8 cellular contexts compared by ENCODE assay signal in the genomic region with DNA sequence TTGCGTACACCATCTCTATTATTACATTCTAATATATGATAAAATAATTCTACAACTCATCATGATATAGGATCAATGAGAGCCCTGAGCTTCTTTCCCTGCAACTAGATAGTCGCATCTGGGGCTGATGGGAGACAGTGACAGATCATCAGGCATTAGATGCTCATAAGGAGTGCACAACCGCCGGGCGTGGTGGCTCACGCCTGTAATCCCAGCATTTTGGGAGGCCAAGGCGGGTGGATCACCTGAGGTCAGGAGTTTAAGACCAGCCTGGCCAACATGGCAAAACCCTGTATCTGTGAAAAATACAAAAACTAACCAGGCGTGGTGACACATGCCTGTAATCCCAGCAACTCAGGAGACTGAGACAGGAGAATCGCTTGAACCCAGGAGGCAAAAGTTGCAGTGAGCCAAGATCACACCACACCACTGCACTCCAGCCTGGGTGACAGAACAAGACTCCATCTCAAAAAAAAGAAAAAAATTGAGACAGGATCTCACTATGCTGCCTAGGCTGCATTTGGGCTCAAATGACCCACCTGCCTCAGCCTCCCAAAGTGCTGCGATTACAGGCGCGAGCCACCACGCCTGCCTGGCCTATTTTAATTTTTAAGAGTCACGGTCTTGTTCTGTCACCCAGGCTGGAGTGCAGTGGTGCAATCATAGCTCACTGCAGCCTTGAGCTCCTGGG. TPM values are rescaled to one million over a fixed set of nuclear protein-coding genes. Genes with fewer than 3 reads are reported as not detected.
A peak's percentile ranks its signal among the peaks of the same experiment; 100 is the strongest.
DNase-seq lines count a peak whose midpoint lies in the region; ATAC-seq and TF ChIP-seq lines count a peak whose summit lies in the region.
"Not testable (repeated sequence)": the region's sequence is repeated elsewhere in the genome, so short reads cannot be mapped to it uniquely, and the experiment has no call there.

No MANE protein-coding gene starts in this region.

- H3K27me3 ChIP-seq in DND-41 (ENCODE audit: insufficient read depth, low read length, poor library complexity); thoracic aorta (replicated peaks; ENCODE audit: insufficient read depth): not testable (repeated sequence)

- not testable (repeated sequence) for TF ChIP-seq CTCF in DND-41 (IDR thresholded peaks at IDR 0.05; ENCODE audit: borderline replicate concordance, extremely low read depth, low read length, poor library complexity, severe bottlenecking); brain (conservative IDR thresholded peaks at IDR 0.05); nephron (IDR thresholded peaks at IDR 0.05; ENCODE audit: unreplicated experiment in 3 of 3); thoracic aorta (IDR thresholded peaks at IDR 0.05)

- not testable (repeated sequence) for H2AFZ ChIP-seq in DND-41 (ENCODE audit: low read depth, low read length)

- H3K4me1 Mint-ChIP-seq in brain: peaks cover 41% of the 10 kb centered on the region
- peaks cover 20% of the 10 kb centered on the region for H3K4me1 Mint-ChIP-seq in nephron

- H3K4me2 ChIP-seq in DND-41 (ENCODE audit: insufficient read depth, low read length): not testable (repeated sequence)

- H3K9me3 ChIP-seq in DND-41 (ENCODE audit: insufficient read depth, low read length, severe bottlenecking); thoracic aorta: not testable (repeated sequence)

- H3K9ac ChIP-seq in DND-41 (ENCODE audit: low read depth, low read length): not testable (repeated sequence)

- peaks cover 23% of the 10 kb centered on the region for H3K4me1 ChIP-seq in DND-41 (ENCODE audit: insufficient read depth, low read length)
- not testable (repeated sequence) for H3K4me1 ChIP-seq in thoracic aorta (ENCODE audit: control insufficient read depth in 1 of 2, low read depth in 2 of 2)

- not testable (repeated sequence) for H3K4me3 ChIP-seq in DND-41 (ENCODE audit: low read depth in 1 of 2, low read length in 2 of 2)
- peak overlapping the region; percentile 4 for H3K4me3 ChIP-seq in thoracic aorta

- H4K20me1 ChIP-seq in DND-41 (ENCODE audit: insufficient read depth, low read length): peaks cover 46% of the 10 kb centered on the region

- peaks cover 32% of the 10 kb centered on the region for H3K79me2 ChIP-seq in DND-41 (ENCODE audit: insufficient read depth, low read length)

- H3K4me3 Mint-ChIP-seq in brain: peak overlapping the region in 3 of 5 experiments; percentile 42 to 67 (median 62)
- peak overlapping the region in 2 of 3 experiments; percentile 45 to 99 for H3K4me3 Mint-ChIP-seq in nephron

- peak overlapping the region in 4 of 5 experiments; percentile 67 to 99 (median 83) for H3K27ac Mint-ChIP-seq in brain
- peak overlapping the region; percentile 25 to 51 (median 46) for H3K27ac Mint-ChIP-seq in nephron

- DNase-seq in DND-41 (peak; percentile 44), HK-2 (ENCODE audit: unreplicated experiment) (peak; percentile 61), activated T-cell treated with anti-CD3 and anti-CD28 coated beads for 48 hours (ENCODE audit: low read depth) (peak; percentile 17), glomerular visceral epithelial cell (ENCODE audit: extremely low spot score) (peak; percentile 52)
- not testable (repeated sequence) for DNase-seq in thoracic aorta (ENCODE audit: low spot score)

- not testable (repeated sequence) for H3K27ac ChIP-seq in DND-41 (ENCODE audit: low read length)
- H3K27ac ChIP-seq in thoracic aorta: peak overlapping the region; percentile 19 to 46

- ATAC-seq in DND-41 (ENCODE audit: insufficient read depth, low read depth) (0 out of 3 replicates have a peak, but pooled peaks have one; percentile 1), SK-N-SH treated with all-trans-retinoic acid at 6 μM for 48 hours (peak; percentile 0; the same call in 1 of the 3 replicates)
- not testable (repeated sequence) for ATAC-seq in thoracic aorta (ENCODE audit: insufficient number of reproducible peaks, low FRiP score, low read depth)

- H3K36me3 Mint-ChIP-seq in brain (peaks cover 59% of the 10 kb centered on the region), nephron (ENCODE audit: low read depth) (peaks cover 55% of the 10 kb centered on the region)

- H3K36me3 ChIP-seq in DND-41 (ENCODE audit: insufficient read depth, low read length) (peaks cover 58% of the 10 kb centered on the region), thoracic aorta (peaks cover 41% of the 10 kb centered on the region)

- H3K27me3 Mint-ChIP-seq in brain: peaks cover 17% of the 10 kb centered on the region
- H3K27me3 Mint-ChIP-seq in nephron (ENCODE audit: low read depth): peaks cover 14% of the 10 kb centered on the region

- peaks cover 0 to 12% (median 2%) of the 10 kb centered on the region in 5 experiments for H3K9me3 Mint-ChIP-seq in brain
- H3K9me3 Mint-ChIP-seq in nephron: not testable (repeated sequence)

TF ChIP-seq in SK-N-SH treated with all-trans-retinoic acid at 6 μM for 48 hours, 23 proteins besides CTCF, POLR2A, EP300 and RAD21:
- TF ChIP-seq, protein P1, sequence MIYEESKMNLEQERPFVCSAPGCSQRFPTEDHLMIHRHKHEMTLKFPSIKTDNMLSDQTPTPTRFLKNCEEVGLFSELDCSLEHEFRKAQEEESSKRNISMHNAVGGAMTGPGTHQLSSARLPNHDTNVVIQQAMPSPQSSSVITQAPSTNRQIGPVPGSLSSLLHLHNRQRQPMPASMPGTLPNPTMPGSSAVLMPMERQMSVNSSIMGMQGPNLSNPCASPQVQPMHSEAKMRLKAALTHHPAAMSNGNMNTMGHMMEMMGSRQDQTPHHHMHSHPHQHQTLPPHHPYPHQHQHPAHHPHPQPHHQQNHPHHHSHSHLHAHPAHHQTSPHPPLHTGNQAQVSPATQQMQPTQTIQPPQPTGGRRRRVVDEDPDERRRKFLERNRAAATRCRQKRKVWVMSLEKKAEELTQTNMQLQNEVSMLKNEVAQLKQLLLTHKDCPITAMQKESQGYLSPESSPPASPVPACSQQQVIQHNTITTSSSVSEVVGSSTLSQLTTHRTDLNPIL (CRISPR knock-in tag; IDR thresholded peaks at IDR 0.05; ENCODE audit: low read depth): 0 out of 2 replicates have a peak, but pooled peaks have one; percentile 26
- TF ChIP-seq, protein P2, sequence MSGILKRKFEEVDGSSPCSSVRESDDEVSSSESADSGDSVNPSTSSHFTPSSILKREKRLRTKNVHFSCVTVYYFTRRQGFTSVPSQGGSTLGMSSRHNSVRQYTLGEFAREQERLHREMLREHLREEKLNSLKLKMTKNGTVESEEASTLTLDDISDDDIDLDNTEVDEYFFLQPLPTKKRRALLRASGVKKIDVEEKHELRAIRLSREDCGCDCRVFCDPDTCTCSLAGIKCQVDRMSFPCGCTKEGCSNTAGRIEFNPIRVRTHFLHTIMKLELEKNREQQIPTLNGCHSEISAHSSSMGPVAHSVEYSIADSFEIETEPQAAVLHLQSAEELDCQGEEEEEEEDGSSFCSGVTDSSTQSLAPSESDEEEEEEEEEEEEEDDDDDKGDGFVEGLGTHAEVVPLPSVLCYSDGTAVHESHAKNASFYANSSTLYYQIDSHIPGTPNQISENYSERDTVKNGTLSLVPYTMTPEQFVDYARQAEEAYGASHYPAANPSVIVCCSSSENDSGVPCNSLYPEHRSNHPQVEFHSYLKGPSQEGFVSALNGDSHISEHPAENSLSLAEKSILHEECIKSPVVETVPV (CRISPR knock-in tag; IDR thresholded peaks at IDR 0.05): 0 out of 2 replicates have a peak, but pooled peaks have one; percentile 10
- TF ChIP-seq, protein P3, sequence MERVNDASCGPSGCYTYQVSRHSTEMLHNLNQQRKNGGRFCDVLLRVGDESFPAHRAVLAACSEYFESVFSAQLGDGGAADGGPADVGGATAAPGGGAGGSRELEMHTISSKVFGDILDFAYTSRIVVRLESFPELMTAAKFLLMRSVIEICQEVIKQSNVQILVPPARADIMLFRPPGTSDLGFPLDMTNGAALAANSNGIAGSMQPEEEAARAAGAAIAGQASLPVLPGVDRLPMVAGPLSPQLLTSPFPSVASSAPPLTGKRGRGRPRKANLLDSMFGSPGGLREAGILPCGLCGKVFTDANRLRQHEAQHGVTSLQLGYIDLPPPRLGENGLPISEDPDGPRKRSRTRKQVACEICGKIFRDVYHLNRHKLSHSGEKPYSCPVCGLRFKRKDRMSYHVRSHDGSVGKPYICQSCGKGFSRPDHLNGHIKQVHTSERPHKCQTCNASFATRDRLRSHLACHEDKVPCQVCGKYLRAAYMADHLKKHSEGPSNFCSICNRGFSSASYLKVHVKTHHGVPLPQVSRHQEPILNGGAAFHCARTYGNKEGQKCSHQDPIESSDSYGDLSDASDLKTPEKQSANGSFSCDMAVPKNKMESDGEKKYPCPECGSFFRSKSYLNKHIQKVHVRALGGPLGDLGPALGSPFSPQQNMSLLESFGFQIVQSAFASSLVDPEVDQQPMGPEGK (CRISPR knock-in tag; IDR thresholded peaks at IDR 0.05; ENCODE audit: borderline replicate concordance): peak; percentile 32
- 0 out of 2 replicates have a peak, but pooled peaks have one; percentile 5 for TF ChIP-seq GLIS3 (CRISPR knock-in tag; IDR thresholded peaks at IDR 0.05)

RNA-seq across cellular contexts. Expression of a gene that starts 5.7 kb away (rescaled TPM):
- polyA plus RNA-seq in brain (ENCODE audit: insufficient read depth, low read depth, low replicate concordance): 4,273 TPM
- total RNA-seq in thoracic aorta: over 10,000 TPM in 1 of 2 donors, 1,000 to 10,000 TPM in 1; 7,643 to 10,126 TPM

RNA-seq across cellular contexts. Expression of a gene that starts 11.1 kb away (rescaled TPM):
- polyA plus RNA-seq in brain (ENCODE audit: insufficient read depth, low read depth, low replicate concordance): 8.2 TPM
- 1 to 10 TPM; 7.2 to 8.1 TPM for total RNA-seq in thoracic aorta
